Comparison of ENCODE assay signal across 8 cellular contexts in the genomic region with DNA sequence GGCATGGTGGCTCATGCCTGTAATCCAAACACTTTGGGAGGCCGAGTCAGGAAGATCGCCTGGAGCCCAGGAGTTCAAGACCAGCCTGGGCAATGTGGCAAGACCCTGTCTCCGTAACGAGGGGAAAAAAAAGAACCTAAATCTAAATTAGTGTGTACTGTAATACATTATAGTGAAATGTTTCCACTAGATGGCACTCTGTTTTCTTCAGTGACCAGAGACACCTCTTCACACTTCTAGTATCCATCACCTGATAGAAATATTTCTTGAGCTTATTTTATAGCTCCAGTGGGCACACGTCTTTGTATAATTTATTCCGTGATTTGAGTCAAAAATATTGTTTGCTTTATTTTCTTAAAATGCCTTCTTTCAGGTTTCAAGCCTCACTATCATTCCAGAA.
DNase-seq lines count a peak whose midpoint lies in the region; ATAC-seq, FAIRE-seq and TF ChIP-seq lines count a peak whose summit lies in the region.

No MANE protein-coding gene starts in this region.

- TF ChIP-seq CTCF in WTC11 (IDR thresholded peaks at IDR 0.05), result no peak

- peaks cover 8% of the 10 kb centered on the region for H3K36me3 Mint-ChIP-seq in activated T-cell treated with anti-CD3 and anti-CD28 coated beads, Interleukin-2, amount 50 U/mL, for 4 hours (ENCODE audit: insufficient read depth)
- peaks cover 6% of the 10 kb centered on the region for H3K36me3 Mint-ChIP-seq in WTC11

- ATAC-seq in activated T-cell treated with anti-CD3 and anti-CD28 coated beads, Interleukin-2, amount 50 U/mL, for 4 hours, result peak; percentile 17 to 38
- ATAC-seq in WTC11 (peak; percentile 43; the same call in 1 of the 2 replicates), HG02870 (IDR thresholded peaks at IDR 0.05; ENCODE audit: unreplicated experiment) (no peak)

- H3K27me3 Mint-ChIP-seq in activated T-cell treated with anti-CD3 and anti-CD28 coated beads, Interleukin-2, amount 50 U/mL, for 4 hours (ENCODE audit: low read depth), result no peaks in the 10 kb centered on the region
- no peaks in the 10 kb centered on the region for H3K27me3 Mint-ChIP-seq in WTC11 (ENCODE audit: low read depth)

- CTCF ChIA-PET in WTC11 (lab: Charles Lee), result interaction anchor here (0.5 to 1.8 kb wide), 4 partner anchors 30 to 575 kb away, joined by 4 to 10 read pairs (median 5); no protein-coding TSS in a partner anchor

- no peaks in the 10 kb centered on the region for H3K9me3 Mint-ChIP-seq in activated T-cell treated with anti-CD3 and anti-CD28 coated beads, Interleukin-2, amount 50 U/mL, for 4 hours
- no peaks in the 10 kb centered on the region for H3K9me3 Mint-ChIP-seq in WTC11

- peak overlapping the region; percentile 70 for H3K4me3 Mint-ChIP-seq in activated T-cell treated with anti-CD3 and anti-CD28 coated beads, Interleukin-2, amount 50 U/mL, for 4 hours
- peak overlapping the region; percentile 20 for H3K4me3 Mint-ChIP-seq in WTC11

- DNase-seq in activated T-cell treated with anti-CD3 and anti-CD28 coated beads, Interleukin-2, amount 50 U/mL, for 4 hours, result no peak
- DNase-seq in activated T-cell treated with anti-CD3 and anti-CD28 coated beads, Interleukin-2, amount 50 U/mL, for 1 hour, result no peak
- DNase-seq in Kasumi-1 (lab: John Stamatoyannopoulos, UW) (peak; percentile 38 to 46), WTC11 (ENCODE audit: low spot score) (no peak), left kidney (ENCODE audit: low read depth, low spot score) (peak; percentile 20), GM12891 (ENCODE audit: insufficient read length, low spot score) (no peak), HK-2 (ENCODE audit: unreplicated experiment) (no peak)

- POLR2A ChIA-PET in WTC11 (lab: Charles Lee), result interaction anchor here (0.6 kb wide), 1 partner anchor 46 kb away, joined by 3 read pairs; no protein-coding TSS in a partner anchor

- H3K27ac Mint-ChIP-seq in WTC11, result peak overlapping the region; percentile 79

- peaks cover 62% of the 10 kb centered on the region for H3K4me1 Mint-ChIP-seq in activated T-cell treated with anti-CD3 and anti-CD28 coated beads, Interleukin-2, amount 50 U/mL, for 4 hours (ENCODE audit: low read depth)
- peaks cover 84% of the 10 kb centered on the region for H3K4me1 Mint-ChIP-seq in WTC11

- no peak for TF ChIP-seq POLR2A in GM12891 (IDR thresholded peaks at IDR 0.05; ENCODE audit: low read depth, low read length)

- no peak for FAIRE-seq in GM12891 (lab: Jason Lieb, UNC)

TF ChIP-seq in WTC11, 78 proteins besides CTCF, POLR2A, EP300 and RAD21:
- no peak for TF ChIP-seq OVOL2 (CRISPR knock-in tag; IDR thresholded peaks at IDR 0.05; ENCODE audit: borderline replicate concordance)
- TF ChIP-seq ZNF121 (CRISPR knock-in tag; IDR thresholded peaks at IDR 0.05), result peak; percentile 44; the same call in 1 of the 2 replicates

TF ChIP-seq in GM12891, 5 proteins besides CTCF, POLR2A, EP300 and RAD21:
- TF ChIP-seq POU2F2 (IDR thresholded peaks at IDR 0.05; ENCODE audit: low read depth, low read length), result no peak
- no peak for TF ChIP-seq SPI1 (IDR thresholded peaks at IDR 0.05; ENCODE audit: low read depth, low read length)
- no peak for TF ChIP-seq TAF1 (IDR thresholded peaks at IDR 0.05; ENCODE audit: low read depth, low read length)
- no peak for TF ChIP-seq PAX5 (IDR thresholded peaks at IDR 0.05; ENCODE audit: insufficient read depth, low read length, severe bottlenecking)

Comparison
In these comparisons a context has a peak if more than half of its experiments do, and no peak if none do; other contexts are left out.
1. DNase-seq: peak in Kasumi-1 (2 of 2) and left kidney (single experiment); none in activated T-cell treated with anti-CD3 and anti-CD28 coated beads, Interleukin-2, amount 50 U/mL, for 4 hours (single experiment), activated T-cell treated with anti-CD3 and anti-CD28 coated beads, Interleukin-2, amount 50 U/mL, for 1 hour (single experiment), WTC11 (single experiment), GM12891 (single experiment) and HK-2 (single experiment).